26 cellular contexts compared by ENCODE assay signal in genomic region chr7:66524738-66525137, GRCh38.
"Had no signal": no experiment of that assay in that cellular context is flagged by ENCODE, and none has a peak within 500 bp of the region (broad histone marks: within the 10 kb centered on the region; RNA-seq: fewer than 3 reads in every experiment).

No MANE protein-coding gene starts in this region.

- H3K4me1 ChIP-seq: body of pancreas, Peyer's patch, SJSA1 had no signal

- H3K4me2 ChIP-seq: KMS-11 had no signal

- H3K27ac Mint-ChIP-seq: T-helper 1 cell treated with Interleukin-12 subunit alpha and Interleukin-12 subunit beta and Interleukin-4 antibody, amounts not matched to agents 30 μg/mL and 1 μg/mL, for 36 hours had no signal

- H3K27ac ChIP-seq: body of pancreas, KMS-11, Peyer's patch, SJSA1 had no signal

- H3K36me3 ChIP-seq: MG63, Peyer's patch, SJSA1 had no signal

- H3K4me3 ChIP-seq: body of pancreas, MG63, Peyer's patch, SJSA1 had no signal

- DNase-seq: activated CD4-positive, alpha-beta T cell treated with anti-CD3 and anti-CD28 coated beads for 48 hours; activated CD4-positive, alpha-beta T cell treated with anti-CD3 and anti-CD28 coated beads, Interleukin-2, amount 50 U/mL, for 4 hours; activated CD4-positive, CD25-positive, alpha-beta regulatory T cell treated with anti-CD3 and anti-CD28 coated beads, Interleukin-2, amount 50 U/mL, for 72 hours; activated CD8-positive, alpha-beta memory T cell treated with anti-CD3 and anti-CD28 coated beads, Interleukin-2, amount 50 U/mL, for 48 hours; activated CD8-positive, alpha-beta T cell treated with anti-CD3 and anti-CD28 coated beads, Interleukin-2, amount 10 ng/mL, durations not matched to agents 7 days and 5 days; activated naive CD4-positive, alpha-beta T cell treated with anti-CD3 and anti-CD28 coated beads, Interleukin-2, amount 50 U/mL, for 16 hours; activated T-cell treated with anti-CD3 and anti-CD28 coated beads, Interleukin-2, amount 50 U/mL, for 1 hour; aorta; body of pancreas; central memory CD4-positive, alpha-beta T cell; MG63; MV-4-11; NCI-H1092 treated with DMSO at 0.1 percent for 48 hours; NCI-H1417 treated with DMSO at 0.1 percent for 48 hours; NCI-H1694; NCI-H2029; NCI-H345; NCI-H510A; NCI-H526 treated with DMSO at 0.1 percent for 48 hours; NCI-H82; Peyer's patch; SHP77 had no signal

- H3K9me3 ChIP-seq: body of pancreas, MG63, Peyer's patch, SJSA1 had no signal

- H3K4me3 Mint-ChIP-seq: activated CD8-positive, alpha-beta T cell treated with anti-CD3 and anti-CD28 coated beads, Interleukin-2, amount 10 ng/mL, durations not matched to agents 7 days and 5 days; T-helper 1 cell treated with Interleukin-12 subunit alpha and Interleukin-12 subunit beta and Interleukin-4 antibody, amounts not matched to agents 30 μg/mL and 1 μg/mL, for 36 hours had no signal

- H3K9me3 Mint-ChIP-seq: T-helper 1 cell treated with Interleukin-12 subunit alpha and Interleukin-12 subunit beta and Interleukin-4 antibody, amounts not matched to agents 30 μg/mL and 1 μg/mL, for 36 hours had no signal

- H3K27me3 ChIP-seq: body of pancreas, MG63, Peyer's patch, SJSA1 had no signal

- H3K9ac ChIP-seq: KMS-11 had no signal

- ATAC-seq: activated CD8-positive, alpha-beta T cell treated with anti-CD3 and anti-CD28 coated beads, Interleukin-2, amount 10 ng/mL, durations not matched to agents 7 days and 5 days; body of pancreas; SK-N-SH treated with all-trans-retinoic acid at 6 μM for 48 hours had no signal
